Comparison of ENCODE assay signal across 7 cellular contexts in genomic region chr19:1812426-1813196, GRCh38. TPM values are rescaled to one million over a fixed set of nuclear protein-coding genes. Genes with fewer than 3 reads are reported as not detected.
DNase-seq lines count a peak whose midpoint lies in the region; ATAC-seq, FAIRE-seq and TF ChIP-seq lines count a peak whose summit lies in the region.

No MANE protein-coding gene starts in this region.

- H3K27me3 ChIP-seq in astrocyte (ENCODE audit: insufficient read depth, low read length) = no peaks in the 10 kb centered on the region

- H3K9me3 Mint-ChIP-seq in T-helper 2 cell treated with Interferon-gamma antibody and Interleukin-4, amounts not matched to agents 5 μg/mL and 100 μg/mL, for 36 hours = no peaks in the 10 kb centered on the region
- peaks cover 2% of the 10 kb centered on the region for H3K9me3 Mint-ChIP-seq in astrocyte (ENCODE audit: unreplicated experiment)

- H2AFZ ChIP-seq in astrocyte (ENCODE audit: low read depth, low read length) = peak overlapping the region; percentile 85

- H4K20me1 ChIP-seq in astrocyte (ENCODE audit: insufficient read depth, low read length) = no peaks in the 10 kb centered on the region

- H3K27ac ChIP-seq in astrocyte (ENCODE audit: low read depth, low read length) = peak overlapping the region; percentile 25

- TF ChIP-seq CTCF in GM13977 (IDR thresholded peaks at IDR 0.05; ENCODE audit: extremely low read depth, insufficient read depth, missing control alignments) (peak; percentile 83), astrocyte (IDR thresholded peaks at IDR 0.05; ENCODE audit: insufficient read depth, low read depth, low read length) (peak; percentile 45), retinal pigment epithelial cell (conservative IDR thresholded peaks at IDR 0.05; ENCODE audit: low read depth, low read length) (peak; percentile 78)

- H3K4me3 Mint-ChIP-seq in T-helper 2 cell treated with Interferon-gamma antibody and Interleukin-4, amounts not matched to agents 5 μg/mL and 100 μg/mL, for 36 hours = peak overlapping the region; percentile 99
- H3K4me3 Mint-ChIP-seq in astrocyte (ENCODE audit: unreplicated experiment) = peak overlapping the region; percentile 93

- H3K9me3 ChIP-seq in astrocyte (ENCODE audit: insufficient read depth, low read depth, low read length) = no peaks in the 10 kb centered on the region

- H3K36me3 Mint-ChIP-seq in T-helper 2 cell treated with Interferon-gamma antibody and Interleukin-4, amounts not matched to agents 5 μg/mL and 100 μg/mL, for 36 hours (ENCODE audit: low read depth) = peaks cover 13% of the 10 kb centered on the region
- peaks cover 1% of the 10 kb centered on the region for H3K36me3 Mint-ChIP-seq in astrocyte (ENCODE audit: low read depth, unreplicated experiment)

- H3K27ac Mint-ChIP-seq in T-helper 2 cell treated with Interferon-gamma antibody and Interleukin-4, amounts not matched to agents 5 μg/mL and 100 μg/mL, for 36 hours = peak overlapping the region; percentile 100
- H3K27ac Mint-ChIP-seq in astrocyte (ENCODE audit: unreplicated experiment) = peak overlapping the region; percentile 80

- in situ Hi-C loops in GM13977 (cut with MboI; ENCODE audit: low pct_unique_long_range_greater_than_20kb, low sequenced_read_pairs, unreplicated experiment) = no loop called here

- DNase-seq in GM13977 (ENCODE audit: low spot score) (peak; percentile 97), NCI-H1436 treated with DMSO at 0.1 percent for 48 hours (lab: John Stamatoyannopoulos, UW) (peak; percentile 70), astrocyte (ENCODE audit: low read depth) (peak; percentile 84), hippocampal formation (lab: John Stamatoyannopoulos, UW) (peak; percentile 23 to 73), retinal pigment epithelial cell (ENCODE audit: low read depth) (peak; percentile 80)
- peak; percentile 93 for DNase-seq in T-helper 2 cell treated with Interferon-gamma antibody and Interleukin-4, amounts not matched to agents 5 μg/mL and 100 μg/mL, for 36 hours (ENCODE audit: low spot score)

- peak; percentile 75 for ATAC-seq in HG02852 (IDR thresholded peaks at IDR 0.05; ENCODE audit: unreplicated experiment)

- no peak for FAIRE-seq in astrocyte (lab: Jason Lieb, UNC)

- peaks cover 14% of the 10 kb centered on the region for H3K4me1 Mint-ChIP-seq in T-helper 2 cell treated with Interferon-gamma antibody and Interleukin-4, amounts not matched to agents 5 μg/mL and 100 μg/mL, for 36 hours (ENCODE audit: low read depth)
- no peaks in the 10 kb centered on the region for H3K4me1 Mint-ChIP-seq in astrocyte (ENCODE audit: low read depth, unreplicated experiment)

- H3K36me3 ChIP-seq in astrocyte (ENCODE audit: insufficient read depth, low read length) = no peaks in the 10 kb centered on the region

- no peaks in the 10 kb centered on the region for H3K79me2 ChIP-seq in astrocyte (ENCODE audit: insufficient read depth, low read length)

- peaks cover 14% of the 10 kb centered on the region for H3K4me1 ChIP-seq in astrocyte (ENCODE audit: insufficient read depth, low read length)

- no peaks in the 10 kb centered on the region for H3K27me3 Mint-ChIP-seq in T-helper 2 cell treated with Interferon-gamma antibody and Interleukin-4, amounts not matched to agents 5 μg/mL and 100 μg/mL, for 36 hours (ENCODE audit: low read depth)
- peaks cover 4% of the 10 kb centered on the region for H3K27me3 Mint-ChIP-seq in astrocyte (ENCODE audit: low read depth, unreplicated experiment)

- peak overlapping the region; percentile 90 for H3K4me2 ChIP-seq in astrocyte (ENCODE audit: low read length)

- H3K4me3 ChIP-seq in astrocyte (ENCODE audit: insufficient read depth, low read depth, low read length) (peak overlapping the region; percentile 66), retinal pigment epithelial cell (ENCODE audit: low read length) (peak overlapping the region; percentile 65)

- H3K9ac ChIP-seq in astrocyte (ENCODE audit: low read length) = peak overlapping the region; percentile 60

RNA-seq across cellular contexts. Expression of gene ATP8B3, which starts 0.5 kb away (rescaled TPM):
- 3.0 and 4.4 TPM in 2 replicates for total RNA-seq in astrocyte

RNA-seq across cellular contexts. Expression of gene REXO1, which starts 35.7 kb away (rescaled TPM):
- 35.5 and 36.2 TPM in 2 replicates for total RNA-seq in astrocyte

RNA-seq across cellular contexts. Expression of gene KLF16, which starts 50.8 kb away (rescaled TPM):
- 52.4 and 58.1 TPM in 2 replicates for total RNA-seq in astrocyte

RNA-seq across cellular contexts. Expression of gene ONECUT3, which starts 59.3 kb away (rescaled TPM):
- not detected in 2 replicates for total RNA-seq in astrocyte

Comparison
In these comparisons a context has a peak if more than half of its experiments do, and no peak if none do; other contexts are left out.
1. Peak in every context shown above with its lines: DNase-seq, ATAC-seq, H3K4me3 ChIP-seq and H3K27ac ChIP-seq.